In genomic region chr10:75803816-75804576, GRCh38 we compare ENCODE assay signal across 21 cellular contexts.
DNase-seq lines count a peak whose midpoint lies in the region; ATAC-seq and TF ChIP-seq lines count a peak whose summit lies in the region.
"Had no signal": no experiment of that assay in that cellular context is flagged by ENCODE, and none has a peak within 500 bp of the region (broad histone marks: within the 10 kb centered on the region; RNA-seq: fewer than 3 reads in every experiment).

No MANE protein-coding gene starts in this region.

- no peak overlapping the region for H3K4me3 ChIP-seq in body of pancreas
- no peak overlapping the region for H3K4me3 ChIP-seq in tibial artery
- H3K4me3 ChIP-seq: HAP-1 had no signal

- intact Hi-C loops in body of pancreas (cut with DNase I) (no loop called here), tibial artery (cut with DNase I; ENCODE audit: low total_unique reads) (no loop called here)

- 67 to 73% methylated on average over 15 of the region's 15 CpGs for WGBS in body of pancreas, 2 donors

- TF ChIP-seq CTCF in body of pancreas (IDR thresholded peaks at IDR 0.05) (peak in 3 of 7 experiments; percentile 13 to 26 (median 20)), nephron progenitor cell (IDR thresholded peaks at IDR 0.05) (no peak), tibial artery (IDR thresholded peaks at IDR 0.05) (no peak), chondrocyte (IDR thresholded peaks at IDR 0.05) (no peak)

- H3K27ac ChIP-seq in body of pancreas (peak overlapping the region in 1 of 4 donors; percentile 67), tibial artery (no peak overlapping the region)

- ATAC-seq in body of pancreas (peak; percentile 29), HG03175 (IDR thresholded peaks at IDR 0.05; ENCODE audit: unreplicated experiment) (no peak), HG02852 (IDR thresholded peaks at IDR 0.05; ENCODE audit: unreplicated experiment) (no peak)
- ATAC-seq: activated CD4-positive, CD25-positive, alpha-beta regulatory T cell treated with anti-CD3 and anti-CD28 coated beads, Interleukin-2, amount 50 U/mL, for 24 hours; activated T-cell treated with anti-CD3 and anti-CD28 coated beads, Interleukin-2, amount 50 U/mL, for 4 hours; natural killer cell treated with Interleukin-12 subunit alpha and Interleukin-12 subunit beta and Interleukin-15 and Interleukin-18, amount 100 ng/mL, for 72 hours; SK-N-SH treated with all-trans-retinoic acid at 6 μM for 48 hours had no signal

- TF ChIP-seq POLR2A in body of pancreas (IDR thresholded peaks at IDR 0.05): no peak

- H3K9me3 ChIP-seq in body of pancreas (no peaks in the 10 kb centered on the region), tibial artery (no peaks in the 10 kb centered on the region)
- H3K9me3 ChIP-seq: BE2C, HAP-1 had no signal

- H3K4me3 Mint-ChIP-seq in nephron progenitor cell (no peak overlapping the region), chondrocyte (ENCODE audit: unreplicated experiment) (no peak overlapping the region)
- H3K4me3 Mint-ChIP-seq: activated naive CD4-positive, alpha-beta T cell treated with anti-CD3 and anti-CD28 coated beads, Interleukin-2, amount 10 ng/mL, durations not matched to agents 7 days and 5 days; activated T-cell treated with anti-CD3 and anti-CD28 coated beads, Interleukin-2, amount 50 U/mL, for 4 hours; central memory CD8-positive, alpha-beta T cell; mesothelial cell of epicardium; natural killer cell treated with Interleukin-12 subunit alpha and Interleukin-12 subunit beta and Interleukin-15 and Interleukin-18, amount 100 ng/mL, for 72 hours had no signal

- H3K4me1 ChIP-seq in body of pancreas (peaks cover 39% of the 10 kb centered on the region), tibial artery (no peaks in the 10 kb centered on the region)
- H3K4me1 ChIP-seq: BE2C, HAP-1 had no signal

- peak; percentile 70 for DNase-seq in NCI-H2107 treated with DMSO at 0.1 percent for 48 hours (lab: John Stamatoyannopoulos, UW; ENCODE audit: unreplicated experiment)
- no peak for DNase-seq in NCI-H2107 (lab: John Stamatoyannopoulos, UW)
- peak; percentile 31 to 51 (median 40) for DNase-seq in body of pancreas
- DNase-seq in nephron progenitor cell: peak; percentile 12
- peak; percentile 55 to 68 for DNase-seq in tibial artery
- DNase-seq in chondrocyte (ENCODE audit: low spot score): no peak
- DNase-seq: activated naive CD4-positive, alpha-beta T cell treated with anti-CD3 and anti-CD28 coated beads, Interleukin-2, amount 10 ng/mL, durations not matched to agents 7 days and 5 days; activated T-cell treated with anti-CD3 and anti-CD28 coated beads, Interleukin-2, amount 50 U/mL, for 4 hours; BE2C; left cardiac atrium; NCI-H446 treated with DMSO at 0.1 percent for 48 hours; stimulated activated CD4-positive, alpha-beta T cell treated with anti-CD3 and anti-CD28 coated beads, Interleukin-12 subunit alpha, Interleukin-12 subunit beta, amount 100 ng/mL, for 4 hours; stimulated activated CD8-positive, alpha-beta memory T cell treated with anti-CD3 and anti-CD28 coated beads, Interleukin-4, amount 100 ng/mL, for 48 hours had no signal

- H3K9me3 Mint-ChIP-seq in nephron progenitor cell (peaks cover 7% of the 10 kb centered on the region), chondrocyte (ENCODE audit: low read depth) (no peaks in the 10 kb centered on the region)
- H3K9me3 Mint-ChIP-seq: activated naive CD4-positive, alpha-beta T cell treated with anti-CD3 and anti-CD28 coated beads, Interleukin-2, amount 10 ng/mL, durations not matched to agents 7 days and 5 days; activated T-cell treated with anti-CD3 and anti-CD28 coated beads, Interleukin-2, amount 50 U/mL, for 4 hours; natural killer cell treated with Interleukin-12 subunit alpha and Interleukin-12 subunit beta and Interleukin-15 and Interleukin-18, amount 100 ng/mL, for 72 hours had no signal

- H3K27me3 ChIP-seq in body of pancreas (no peaks in the 10 kb centered on the region), tibial artery (peaks cover 0 to 4% of the 10 kb centered on the region in 2 donors)
- H3K27me3 ChIP-seq: BE2C had no signal

- H3K36me3 Mint-ChIP-seq in nephron progenitor cell (ENCODE audit: low read depth) (no peaks in the 10 kb centered on the region), chondrocyte (ENCODE audit: low read depth) (peaks cover 1% of the 10 kb centered on the region)
- H3K36me3 Mint-ChIP-seq: activated naive CD4-positive, alpha-beta T cell treated with anti-CD3 and anti-CD28 coated beads, Interleukin-2, amount 10 ng/mL, durations not matched to agents 7 days and 5 days; mesothelial cell of epicardium; natural killer cell treated with Interleukin-12 subunit alpha and Interleukin-12 subunit beta and Interleukin-15 and Interleukin-18, amount 100 ng/mL, for 72 hours had no signal

- peaks cover 31% of the 10 kb centered on the region for H3K4me1 Mint-ChIP-seq in nephron progenitor cell
- H3K4me1 Mint-ChIP-seq in chondrocyte (ENCODE audit: low read depth): no peaks in the 10 kb centered on the region
- H3K4me1 Mint-ChIP-seq: activated naive CD4-positive, alpha-beta T cell treated with anti-CD3 and anti-CD28 coated beads, Interleukin-2, amount 10 ng/mL, durations not matched to agents 7 days and 5 days; central memory CD8-positive, alpha-beta T cell; mesothelial cell of epicardium had no signal

- peaks cover 4% of the 10 kb centered on the region for H3K27me3 Mint-ChIP-seq in nephron progenitor cell (ENCODE audit: low read depth, poor library complexity)
- peaks cover 37% of the 10 kb centered on the region for H3K27me3 Mint-ChIP-seq in chondrocyte (ENCODE audit: low read depth)

- H3K36me3 ChIP-seq in body of pancreas (replicated peaks in 1 of 2; ENCODE audit: insufficient read depth in 1 of 2, low read depth in 2 of 2) (no peaks in the 10 kb centered on the region), tibial artery (no peaks in the 10 kb centered on the region)
- H3K36me3 ChIP-seq: BE2C, HAP-1 had no signal

- peak overlapping the region; percentile 98 for H3K27ac Mint-ChIP-seq in nephron progenitor cell
- H3K27ac Mint-ChIP-seq in chondrocyte (ENCODE audit: unreplicated experiment): no peak overlapping the region
- H3K27ac Mint-ChIP-seq: activated naive CD4-positive, alpha-beta T cell treated with anti-CD3 and anti-CD28 coated beads, Interleukin-2, amount 10 ng/mL, durations not matched to agents 7 days and 5 days; mesothelial cell of epicardium; natural killer cell treated with Interleukin-12 subunit alpha and Interleukin-12 subunit beta and Interleukin-15 and Interleukin-18, amount 100 ng/mL, for 72 hours had no signal

Comparison
In these comparisons a context has a peak if more than half of its experiments do, and no peak if none do; other contexts are left out.
1. DNase-seq: peak in NCI-H2107 treated with DMSO at 0.1 percent for 48 hours (single experiment), body of pancreas (4 of 4), nephron progenitor cell (single experiment) and tibial artery (2 of 2); none in NCI-H2107 (single experiment) and chondrocyte (single experiment).